9 cellular contexts compared by ENCODE assay signal in genomic region chr19:13838071-13838942, GRCh38. TPM values are rescaled to one million over a fixed set of nuclear protein-coding genes. Genes with fewer than 3 reads are reported as not detected.
DNase-seq lines count a peak whose midpoint lies in the region; ATAC-seq and TF ChIP-seq lines count a peak whose summit lies in the region.
"Had no signal": no experiment of that assay in that cellular context is flagged by ENCODE, and none has a peak within 500 bp of the region (broad histone marks: within the 10 kb centered on the region; RNA-seq: fewer than 3 reads in every experiment).

No MANE protein-coding gene starts in this region.

- H3K27ac ChIP-seq in esophagus muscularis mucosa (replicated peaks in 1 of 4): peak overlapping the region; percentile 99 to 100 (median 100)
- peak overlapping the region; percentile 96 to 100 (median 99) for H3K27ac ChIP-seq in sigmoid colon
- H3K27ac ChIP-seq: VCaP had no signal

- no peak for DNase-seq in GM06990 (ENCODE audit: extremely low read depth, insufficient read length)
- no peak for DNase-seq in esophagus muscularis mucosa (ENCODE audit: extremely low spot score)
- DNase-seq in sigmoid colon: no peak
- DNase-seq in AG20443 (ENCODE audit: low spot score): no peak
- no peak for DNase-seq in NAMALWA (ENCODE audit: low spot score)
- no peak for DNase-seq in NCI-H446 treated with DMSO at 0.1 percent for 48 hours (lab: John Stamatoyannopoulos, UW)

- TF ChIP-seq CTCF in GM06990 (IDR thresholded peaks at IDR 0.05; ENCODE audit: insufficient read depth, low read length, poor library complexity, severe bottlenecking) (no peak), esophagus muscularis mucosa (IDR thresholded peaks at IDR 0.05) (no peak), sigmoid colon (IDR thresholded peaks at IDR 0.05) (no peak)

- TF ChIP-seq EP300 in esophagus muscularis mucosa (IDR thresholded peaks at IDR 0.05) (no peak), sigmoid colon (IDR thresholded peaks at IDR 0.05) (no peak)

- no peak for ATAC-seq in SK-N-SH treated with all-trans-retinoic acid at 6 μM for 48 hours
- no peak for ATAC-seq in HG02642 (IDR thresholded peaks at IDR 0.05; ENCODE audit: poor library complexity, unreplicated experiment)

- no peaks in the 10 kb centered on the region for H3K9me3 ChIP-seq in esophagus muscularis mucosa
- H3K9me3 ChIP-seq in sigmoid colon: no peaks in the 10 kb centered on the region

- WGBS in esophagus muscularis mucosa: 62% methylated on average over 11 of the region's 13 CpGs
- 77 to 83% methylated on average over 13 of the region's 13 CpGs for WGBS in sigmoid colon, 2 donors

- H3K4me3 ChIP-seq in GM06990 (replicated peaks; ENCODE audit: low read depth, low read length): peak overlapping the region; percentile 72
- peak overlapping the region; percentile 85 to 100 (median 100) for H3K4me3 ChIP-seq in esophagus muscularis mucosa
- peak overlapping the region; percentile 77 to 99 (median 88) for H3K4me3 ChIP-seq in sigmoid colon

- TF ChIP-seq POLR2A in esophagus muscularis mucosa (IDR thresholded peaks at IDR 0.05; ENCODE audit: low read depth): no peak
- no peak for TF ChIP-seq POLR2A in sigmoid colon (IDR thresholded peaks at IDR 0.05)

- H3K4me1 ChIP-seq in esophagus muscularis mucosa: peaks cover 59 to 88% (median 85%) of the 10 kb centered on the region in 4 donors
- peaks cover 0 to 86% (median 82%) of the 10 kb centered on the region in 4 donors for H3K4me1 ChIP-seq in sigmoid colon

- H3K27me3 ChIP-seq in GM06990 (replicated peaks; ENCODE audit: control insufficient read depth, insufficient read depth, low read length) (no peaks in the 10 kb centered on the region), esophagus muscularis mucosa (no peaks in the 10 kb centered on the region), sigmoid colon (no peaks in the 10 kb centered on the region)

- H3K36me3 ChIP-seq in GM06990 (ENCODE audit: control insufficient read depth, insufficient read depth, low read length) (peaks cover 10% of the 10 kb centered on the region), esophagus muscularis mucosa (peaks cover 16 to 61% (median 33%) of the 10 kb centered on the region in 4 donors), sigmoid colon (peaks cover 0 to 22% (median 11%) of the 10 kb centered on the region in 4 donors)

- intact Hi-C loops in esophagus muscularis mucosa (cut with DNase I): no loop called here
- intact Hi-C loops in sigmoid colon (cut with DNase I): loop anchor here (5.0 kb wide), 1 partner anchor 41 kb away; the partner anchor contains the start of gene ZSWIM4

TF ChIP-seq in SK-N-SH treated with all-trans-retinoic acid at 6 μM for 48 hours, 23 proteins besides CTCF, POLR2A, EP300 and RAD21:
- TF ChIP-seq, protein P1, sequence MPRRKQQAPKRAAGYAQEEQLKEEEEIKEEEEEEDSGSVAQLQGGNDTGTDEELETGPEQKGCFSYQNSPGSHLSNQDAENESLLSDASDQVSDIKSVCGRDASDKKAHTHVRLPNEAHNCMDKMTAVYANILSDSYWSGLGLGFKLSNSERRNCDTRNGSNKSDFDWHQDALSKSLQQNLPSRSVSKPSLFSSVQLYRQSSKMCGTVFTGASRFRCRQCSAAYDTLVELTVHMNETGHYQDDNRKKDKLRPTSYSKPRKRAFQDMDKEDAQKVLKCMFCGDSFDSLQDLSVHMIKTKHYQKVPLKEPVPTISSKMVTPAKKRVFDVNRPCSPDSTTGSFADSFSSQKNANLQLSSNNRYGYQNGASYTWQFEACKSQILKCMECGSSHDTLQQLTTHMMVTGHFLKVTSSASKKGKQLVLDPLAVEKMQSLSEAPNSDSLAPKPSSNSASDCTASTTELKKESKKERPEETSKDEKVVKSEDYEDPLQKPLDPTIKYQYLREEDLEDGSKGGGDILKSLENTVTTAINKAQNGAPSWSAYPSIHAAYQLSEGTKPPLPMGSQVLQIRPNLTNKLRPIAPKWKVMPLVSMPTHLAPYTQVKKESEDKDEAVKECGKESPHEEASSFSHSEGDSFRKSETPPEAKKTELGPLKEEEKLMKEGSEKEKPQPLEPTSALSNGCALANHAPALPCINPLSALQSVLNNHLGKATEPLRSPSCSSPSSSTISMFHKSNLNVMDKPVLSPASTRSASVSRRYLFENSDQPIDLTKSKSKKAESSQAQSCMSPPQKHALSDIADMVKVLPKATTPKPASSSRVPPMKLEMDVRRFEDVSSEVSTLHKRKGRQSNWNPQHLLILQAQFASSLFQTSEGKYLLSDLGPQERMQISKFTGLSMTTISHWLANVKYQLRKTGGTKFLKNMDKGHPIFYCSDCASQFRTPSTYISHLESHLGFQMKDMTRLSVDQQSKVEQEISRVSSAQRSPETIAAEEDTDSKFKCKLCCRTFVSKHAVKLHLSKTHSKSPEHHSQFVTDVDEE (CRISPR knock-in tag; IDR thresholded peaks at IDR 0.05): no peak
- TF ChIP-seq ZFP30 (CRISPR knock-in tag; IDR thresholded peaks at IDR 0.05) (peak; percentile 69; the same call in 1 of the 2 replicates), TOX (CRISPR knock-in tag; IDR thresholded peaks at IDR 0.05; ENCODE audit: borderline replicate concordance) (no peak), RARB (CRISPR knock-in tag; IDR thresholded peaks at IDR 0.05) (0 out of 2 replicates have a peak, but pooled peaks have one; percentile 61)
TF ChIP-seq in SK-N-SH treated with all-trans-retinoic acid at 6 μM for 48 hours: peak in this region for 2.

RNA-seq across cellular contexts. Expression of gene NANOS3, which starts 38.6 kb away (rescaled TPM):
- total RNA-seq in esophagus muscularis mucosa: not detected
- total RNA-seq in sigmoid colon: not detected
- polyA plus RNA-seq in sigmoid colon: under 1 TPM in 1 of 3 donors, not detected in 2; 0.16 TPM

RNA-seq across cellular contexts. Expression of gene ZSWIM4, which starts 43.1 kb away (rescaled TPM):
- 10 to 100 TPM in 1 of 4 donors, 1 to 10 TPM in 3; 5.3 to 11.6 (median 7.8) TPM for total RNA-seq in esophagus muscularis mucosa
- 1 to 10 TPM; 2.3 to 4.4 (median 3.3) TPM for total RNA-seq in sigmoid colon
- polyA plus RNA-seq in sigmoid colon: 1 to 10 TPM in 2 of 3 donors, under 1 TPM in 1; 0.60 to 3.3 (median 1.4) TPM
